Comparison of ENCODE assay signal across 8 cellular contexts in the genomic region with DNA sequence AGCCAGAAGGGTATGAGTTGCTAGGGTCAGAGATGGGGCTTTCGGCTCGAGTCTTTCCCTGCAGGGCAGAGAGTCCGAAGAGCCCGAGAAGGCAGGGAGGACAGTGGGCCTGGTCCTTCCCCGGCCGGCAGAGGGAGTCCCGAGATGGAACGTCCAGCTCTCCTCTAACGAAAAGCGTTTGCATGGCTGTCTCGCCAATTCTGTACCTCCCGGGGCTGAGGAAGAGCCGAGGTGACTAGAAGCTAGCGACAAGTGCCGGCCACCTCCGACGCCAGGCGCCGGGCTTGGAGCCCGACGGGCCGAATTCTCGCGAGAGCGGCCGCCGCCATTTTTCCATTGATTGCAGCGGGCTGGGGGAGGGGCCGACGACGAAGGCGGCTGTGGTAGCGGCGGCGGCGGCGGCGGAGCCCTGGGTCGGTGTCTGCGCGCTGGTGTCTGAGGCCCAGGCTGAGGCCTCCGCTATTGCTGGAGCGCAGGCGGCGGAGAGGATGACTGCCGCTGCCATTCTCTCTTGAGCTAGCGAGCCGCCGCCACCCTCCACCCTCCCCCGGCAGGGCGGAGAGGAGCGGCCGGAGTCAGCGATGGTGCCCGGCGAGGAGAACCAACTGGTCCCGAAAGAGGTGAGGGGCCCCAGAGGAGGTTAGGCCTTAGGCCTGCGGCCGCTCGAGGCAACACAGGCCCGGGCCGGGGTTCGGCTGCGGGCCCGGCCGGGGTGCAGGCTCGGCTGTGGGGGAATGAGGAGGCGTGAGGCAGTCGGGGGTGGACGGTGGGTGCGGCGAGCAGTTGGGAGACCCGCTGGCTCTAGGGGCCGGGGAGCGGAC. TPM values are rescaled to one million over a fixed set of nuclear protein-coding genes. Genes with fewer than 3 reads are reported as not detected.
DNase-seq lines count a peak whose midpoint lies in the region; ATAC-seq, FAIRE-seq and TF ChIP-seq lines count a peak whose summit lies in the region.

A gene with protein sequence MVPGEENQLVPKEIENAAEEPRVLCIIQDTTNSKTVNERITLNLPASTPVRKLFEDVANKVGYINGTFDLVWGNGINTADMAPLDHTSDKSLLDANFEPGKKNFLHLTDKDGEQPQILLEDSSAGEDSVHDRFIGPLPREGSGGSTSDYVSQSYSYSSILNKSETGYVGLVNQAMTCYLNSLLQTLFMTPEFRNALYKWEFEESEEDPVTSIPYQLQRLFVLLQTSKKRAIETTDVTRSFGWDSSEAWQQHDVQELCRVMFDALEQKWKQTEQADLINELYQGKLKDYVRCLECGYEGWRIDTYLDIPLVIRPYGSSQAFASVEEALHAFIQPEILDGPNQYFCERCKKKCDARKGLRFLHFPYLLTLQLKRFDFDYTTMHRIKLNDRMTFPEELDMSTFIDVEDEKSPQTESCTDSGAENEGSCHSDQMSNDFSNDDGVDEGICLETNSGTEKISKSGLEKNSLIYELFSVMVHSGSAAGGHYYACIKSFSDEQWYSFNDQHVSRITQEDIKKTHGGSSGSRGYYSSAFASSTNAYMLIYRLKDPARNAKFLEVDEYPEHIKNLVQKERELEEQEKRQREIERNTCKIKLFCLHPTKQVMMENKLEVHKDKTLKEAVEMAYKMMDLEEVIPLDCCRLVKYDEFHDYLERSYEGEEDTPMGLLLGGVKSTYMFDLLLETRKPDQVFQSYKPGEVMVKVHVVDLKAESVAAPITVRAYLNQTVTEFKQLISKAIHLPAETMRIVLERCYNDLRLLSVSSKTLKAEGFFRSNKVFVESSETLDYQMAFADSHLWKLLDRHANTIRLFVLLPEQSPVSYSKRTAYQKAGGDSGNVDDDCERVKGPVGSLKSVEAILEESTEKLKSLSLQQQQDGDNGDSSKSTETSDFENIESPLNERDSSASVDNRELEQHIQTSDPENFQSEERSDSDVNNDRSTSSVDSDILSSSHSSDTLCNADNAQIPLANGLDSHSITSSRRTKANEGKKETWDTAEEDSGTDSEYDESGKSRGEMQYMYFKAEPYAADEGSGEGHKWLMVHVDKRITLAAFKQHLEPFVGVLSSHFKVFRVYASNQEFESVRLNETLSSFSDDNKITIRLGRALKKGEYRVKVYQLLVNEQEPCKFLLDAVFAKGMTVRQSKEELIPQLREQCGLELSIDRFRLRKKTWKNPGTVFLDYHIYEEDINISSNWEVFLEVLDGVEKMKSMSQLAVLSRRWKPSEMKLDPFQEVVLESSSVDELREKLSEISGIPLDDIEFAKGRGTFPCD (N-terminal part only) (plus strand): TSS at position 368 of the 821 bp plus-strand sequence. CDS start 214 bp downstream, at position 582.

- WGBS in psoas muscle, 3 donors, result 0 to 1% (median 1%) methylated on average over 63 to 75 of the region's 75 CpGs

- H3K36me3 ChIP-seq in psoas muscle (ENCODE audit: insufficient read depth in 1 of 2, low read depth in 1 of 2), result no peaks in the 10 kb centered on the region

- intact Hi-C loops in T-helper 1 cell treated with Interleukin-12 subunit alpha and Interleukin-12 subunit beta and Interleukin-4 antibody, amounts not matched to agents 30 ng/mL and 1 ng/mL, for 36 hours (cut with micrococcal nuclease), result loop anchor here (1.0 to 10.0 kb wide), 20 partner anchors 7 to 1827 kb away; a partner anchor contains a TSS
- intact Hi-C loops in left ventricle myocardium superior (cut with micrococcal nuclease) (no loop called here), psoas muscle (cut with DNase I) (loop anchor here in 1 of 2 donors (10.0 kb wide), 1 partner anchor 53 kb away; no protein-coding TSS in a partner anchor)

- TF ChIP-seq CTCF in psoas muscle (IDR thresholded peaks at IDR 0.05), result peak; percentile 57

- no peak for FAIRE-seq in urothelium cell line (lab: Jason Lieb, UNC)

- no peaks in the 10 kb centered on the region for H3K9me3 ChIP-seq in psoas muscle

- no peaks in the 10 kb centered on the region for H3K27me3 ChIP-seq in psoas muscle (ENCODE audit: insufficient read depth in 3 of 3, low read length in 2 of 3)

- DNase-seq in NCI-H1436 treated with DMSO at 0.1 percent for 48 hours (lab: John Stamatoyannopoulos, UW), result peak; percentile 42
- peak; percentile 63 for DNase-seq in amniotic stem cell (lab: John Stamatoyannopoulos, UW)
- DNase-seq in left ventricle myocardium superior, result peak; percentile 97
- peak; percentile 93 to 96 for DNase-seq in psoas muscle
- DNase-seq in urothelium cell line (ENCODE audit: low spot score), result peak; percentile 89

- peak; percentile 79 for ATAC-seq in GM18498 (IDR thresholded peaks at IDR 0.05; ENCODE audit: unreplicated experiment)
- ATAC-seq in HG02870 (IDR thresholded peaks at IDR 0.05; ENCODE audit: unreplicated experiment), result peak; percentile 51
- ATAC-seq in left ventricle myocardium superior, result peak; percentile 93
- peak; percentile 85 to 90 (median 88) for ATAC-seq in psoas muscle

- peak within 1 kb of the TSS; percentile 99 for H3K27ac ChIP-seq in psoas muscle

- peak within 1 kb of the TSS; percentile 89 for H3K4me3 ChIP-seq in psoas muscle

- peaks cover 32% of the 10 kb centered on the region for H3K4me1 ChIP-seq in psoas muscle

RNA-seq across cellular contexts. Expression of the gene that starts here (rescaled TPM):
- total RNA-seq in T-helper 1 cell treated with Interleukin-12 subunit alpha and Interleukin-12 subunit beta and Interleukin-4 antibody, amounts not matched to agents 30 ng/mL and 1 ng/mL, for 36 hours, result 42.9 and 44.2 TPM in 2 replicates
- total RNA-seq in left ventricle myocardium superior (51.5 TPM), psoas muscle (100 to 1,000 TPM in 2 of 4 donors, 10 to 100 TPM in 2; 73.1 to 108 (median 90.6) TPM)
- polyA plus RNA-seq in psoas muscle, result 100 to 1,000 TPM in 1 of 3 donors, 10 to 100 TPM in 2; 31.3 to 132 (median 57.3) TPM

Comparison
In these comparisons a context has a peak if more than half of its experiments do, and no peak if none do; other contexts are left out.
1. Peak in every context shown above with its lines: DNase-seq, ATAC-seq, H3K4me3 ChIP-seq and H3K27ac ChIP-seq.
2. DNase-seq: peak in every context shown above with its lines; median percentile 97 in left ventricle myocardium superior; 94 in psoas muscle; 89 in urothelium cell line; 63 in amniotic stem cell; 42 in NCI-H1436 treated with DMSO at 0.1 percent for 48 hours.